In genomic region chr6:28982476-28983266, GRCh38 we compare ENCODE assay signal across 8 cellular contexts. TPM values are rescaled to one million over a fixed set of nuclear protein-coding genes. Genes with fewer than 3 reads are reported as not detected.
DNase-seq lines count a peak whose midpoint lies in the region; ATAC-seq, FAIRE-seq and TF ChIP-seq lines count a peak whose summit lies in the region.

No MANE protein-coding gene starts in this region.

- no peaks in the 10 kb centered on the region for H4K20me1 ChIP-seq in HepG2 (ENCODE audit: insufficient read depth, low read length)

- TF ChIP-seq CTCF in HFFc6 (IDR thresholded peaks at IDR 0.05) (peak; percentile 36), HepG2 (CRISPR knock-in tag; IDR thresholded peaks at IDR 0.05) (peak; percentile 18; the same call in 1 of the 2 replicates), testis (IDR thresholded peaks at IDR 0.05) (no peak)

- H3K4me3 ChIP-seq in CD4-positive, alpha-beta memory T cell (ENCODE audit: low read length in 2 of 2) = peak overlapping the region in 1 of 2 donors; percentile 99
- H3K4me3 ChIP-seq in HepG2 (replicated peaks in 1 of 3; ENCODE audit: insufficient read depth in 1 of 3, low read depth in 2 of 3, low read length in 3 of 3) = peak overlapping the region; percentile 71 to 97 (median 83)
- peak overlapping the region; percentile 68 to 72 for H3K4me3 ChIP-seq in testis

- H3K27me3 ChIP-seq in CD4-positive, alpha-beta memory T cell (ENCODE audit: insufficient read depth, low read length) = no peaks in the 10 kb centered on the region
- H3K27me3 ChIP-seq in HepG2 (ENCODE audit: control insufficient read depth in 1 of 2, insufficient read depth in 2 of 2, low read length in 2 of 2) (no peaks in the 10 kb centered on the region; a peak in 2 of 5 replicates), testis (no peaks in the 10 kb centered on the region)

- H3K9ac ChIP-seq in HepG2 (ENCODE audit: insufficient read depth, low read depth, low read length) = peak overlapping the region; percentile 89

- H3K27ac ChIP-seq in CD4-positive, alpha-beta memory T cell (ENCODE audit: low read depth, low read length) = no peak overlapping the region
- H3K27ac ChIP-seq in HepG2 (ENCODE audit: extremely low read length, insufficient read depth, low read length) (peak overlapping the region; percentile 98), testis (peak overlapping the region; percentile 53 to 87)

- H3K4me3 Mint-ChIP-seq in CD4-positive, alpha-beta memory T cell = peak overlapping the region; percentile 87 to 95 (median 94)
- peak overlapping the region; percentile 90 for H3K4me3 Mint-ChIP-seq in HFFc6

- CTCF ChIA-PET in CD4-positive, alpha-beta memory T cell (lab: Charles Lee; ENCODE audit: partially characterized antibody) = interaction anchor here (0.6 to 4.0 kb wide), 4 partner anchors 34 to 1187 kb away, joined by 3 to 33 read pairs (median 4); no protein-coding TSS in a partner anchor
- CTCF ChIA-PET in HepG2 (lab: Yijun Ruan, JAX; ENCODE audit: low intra/inter-chr PET ratio, low total read pairs) = interaction anchor here (1.7 to 3.3 kb wide), 2 partner anchors 34 to 145 kb away, joined by 6 to 13 read pairs; no protein-coding TSS in a partner anchor

- no peaks in the 10 kb centered on the region for H3K9me3 ChIP-seq in CD4-positive, alpha-beta memory T cell (ENCODE audit: control insufficient read depth in 1 of 2, low read length in 2 of 2)
- no peaks in the 10 kb centered on the region for H3K9me3 ChIP-seq in HepG2 (ENCODE audit: low read length)
- no peaks in the 10 kb centered on the region for H3K9me3 ChIP-seq in testis

- H3K4me2 ChIP-seq in HepG2 (ENCODE audit: low read depth, low read length) = peak overlapping the region; percentile 75

- H3K9me3 Mint-ChIP-seq in CD4-positive, alpha-beta memory T cell = peaks cover 0 to 13% (median 4%) of the 10 kb centered on the region in 8 donors
- peaks cover 4% of the 10 kb centered on the region; the same call in 1 of the 2 replicates for H3K9me3 Mint-ChIP-seq in HFFc6

- in situ Hi-C loops in HepG2 (cut with HindIII; ENCODE audit: extremely low pct_ligation_motif_present, low pct_unique_long_range_greater_than_20kb) = loop anchor here (5.0 kb wide), 1 partner anchor 40 kb away; no protein-coding TSS in a partner anchor

- peak; percentile 63 for ATAC-seq in HepG2
- ATAC-seq in left colon = no peak

- no peaks in the 10 kb centered on the region for H3K36me3 ChIP-seq in CD4-positive, alpha-beta memory T cell (ENCODE audit: insufficient read depth, low read length)
- H3K36me3 ChIP-seq in HepG2 (replicated peaks in 1 of 2; ENCODE audit: control insufficient read depth in 1 of 2, insufficient read depth in 2 of 2, low read length in 2 of 2) (no peaks in the 10 kb centered on the region), testis (ENCODE audit: low read depth, missing control alignments) (no peaks in the 10 kb centered on the region)

- TF ChIP-seq EP300 in HepG2 (IDR thresholded peaks at IDR 0.05; ENCODE audit: low read depth in 2 of 2, low read length in 2 of 2) = no peak
- TF ChIP-seq EP300 in HepG2 (CRISPR knock-in tag; IDR thresholded peaks at IDR 0.05; ENCODE audit: borderline replicate concordance) = no peak

- H3K4me1 ChIP-seq in CD4-positive, alpha-beta memory T cell (ENCODE audit: insufficient read depth, low read length) = peaks cover 21% of the 10 kb centered on the region
- H3K4me1 ChIP-seq in HepG2 (ENCODE audit: insufficient read depth, low read length) (peaks cover 62% of the 10 kb centered on the region), testis (no peaks in the 10 kb centered on the region)

- DNase-seq in CD4-positive, alpha-beta memory T cell = peak in 4 of 5 donors; percentile 35 to 56 (median 42)
- DNase-seq in HFFc6 (peak; percentile 57), RPMI7951 (ENCODE audit: low read depth) (peak; percentile 78), cerebellum (ENCODE audit: low spot score) (peak; percentile 48), HepG2 (ENCODE audit: low spot score) (peak; percentile 87), testis (peak; percentile 62), left colon (no peak)
- DNase-seq in stimulated activated naive CD4-positive, alpha-beta T cell treated with Interleukin-2 at 50 U/mL for 16 hours (lab: John Stamatoyannopoulos, UW) = no peak

- POLR2A ChIA-PET in CD4-positive, alpha-beta memory T cell (lab: Charles Lee; ENCODE audit: partially characterized antibody) = interaction anchor here (0.6 to 3.2 kb wide), 13 partner anchors 23 to 1504 kb away, joined by 3 to 27 read pairs (median 4); partner anchors contain the start of genes TRIM27 and ZNF311
- POLR2A ChIA-PET in HepG2 (lab: Yijun Ruan, JAX) = interaction anchor here (0.8 to 6.2 kb wide), 5 partner anchors 33 to 117 kb away, joined by 3 to 79 read pairs (median 13); partner anchors contain the start of gene TRIM27

- H3K4me1 Mint-ChIP-seq in CD4-positive, alpha-beta memory T cell = peaks cover 34 to 65% (median 42%) of the 10 kb centered on the region in 4 donors
- H3K4me1 Mint-ChIP-seq in HFFc6 (ENCODE audit: low read depth) = peaks cover 66% of the 10 kb centered on the region

- TF ChIP-seq RAD21 in HepG2 (CRISPR knock-in tag; IDR thresholded peaks at IDR 0.05) = no peak

- H3K27me3 Mint-ChIP-seq in CD4-positive, alpha-beta memory T cell = peaks cover 14 to 22% of the 10 kb centered on the region in 2 donors
- peaks cover 5% of the 10 kb centered on the region for H3K27me3 Mint-ChIP-seq in HFFc6 (ENCODE audit: insufficient read depth)

- BruUV-seq in HepG2 (replicated peaks; lab: Mats Ljungman, UMichigan) = no TSS peak

- WGBS in HepG2 (ENCODE audit: low lambda C conversion rate) = 3% methylated on average over 17 of the region's 17 CpGs
- 5% methylated on average over 17 of the region's 17 CpGs for WGBS in testis, 2 donors

- no peak for TF ChIP-seq POLR2A in HepG2 (IDR thresholded peaks at IDR 0.05; ENCODE audit: insufficient read depth in 1 of 2, low read depth in 2 of 2, low read length in 2 of 2)
- no peak for TF ChIP-seq POLR2A in testis (IDR thresholded peaks at IDR 0.05)

- H2AFZ ChIP-seq in HepG2 (ENCODE audit: low read length) = peak overlapping the region; percentile 84

- intact Hi-C loops in CD4-positive, alpha-beta memory T cell (cut with micrococcal nuclease) = loop anchor here (1.0 to 10.0 kb wide), 5 partner anchors 41 to 1088 kb away; partner anchors contain the start of gene TRIM27
- intact Hi-C loops in HepG2 (cut with micrococcal nuclease; ENCODE audit: unreplicated experiment) = loop anchor here (1.0 kb wide), 2 partner anchors 34 to 144 kb away; no protein-coding TSS in a partner anchor
- intact Hi-C loops in testis (cut with DNase I; ENCODE audit: low total_unique reads) = loop anchor here (5.0 kb wide), 1 partner anchor 40 kb away; no protein-coding TSS in a partner anchor
- intact Hi-C loops in left colon (cut with DNase I, micrococcal nuclease) = loop anchor here in 1 of 2 donors (5.0 kb wide), 1 partner anchor 40 kb away; no protein-coding TSS in a partner anchor

- FAIRE-seq in HepG2 (lab: Jason Lieb, UNC) = peak; percentile 59

- H3K36me3 Mint-ChIP-seq in CD4-positive, alpha-beta memory T cell = peaks cover 0 to 17% of the 10 kb centered on the region in 2 donors
- H3K36me3 Mint-ChIP-seq in HFFc6 (ENCODE audit: low read depth) = peaks cover 8% of the 10 kb centered on the region; the same call in 1 of the 2 replicates

- H3K27ac Mint-ChIP-seq in CD4-positive, alpha-beta memory T cell = peak overlapping the region in 5 of 7 donors; percentile 3 to 100 (median 93)
- peak overlapping the region; percentile 84 for H3K27ac Mint-ChIP-seq in HFFc6

- no peaks in the 10 kb centered on the region for H3K79me2 ChIP-seq in HepG2 (ENCODE audit: insufficient read depth, low read length)

RNA-seq across cellular contexts. Expression of gene ZNF311, which starts 22.4 kb away (rescaled TPM):
- total RNA-seq in CD4-positive, alpha-beta memory T cell = under 1 TPM; 0.33 to 0.64 TPM
- polyA plus RNA-seq in CD4-positive, alpha-beta memory T cell = under 1 TPM in 1 of 2 donors, not detected in 1; 0.15 TPM
- total RNA-seq in HFFc6 (2021; fragmentation: NEBNext Ultra II Directional; extraction: Animal tissue kit (Norgen Biotek cat#: 25700)) = under 1 TPM; 0.17 to 0.34 (median 0.21) TPM
- total RNA-seq in RPMI7951 (2014; rRNA removed; shearing (Covaris generic)) = 1.1 and 2.4 TPM in 2 replicates
- total RNA-seq in cerebellum (5.5 TPM), HepG2 (2016; rRNA removed; fragmentation: Illumina TruSeq; extraction: Trizol) (not detected in 2 replicates), testis (1 to 10 TPM; 3.5 to 5.0 TPM), left colon (1 to 10 TPM; 1.5 to 2.0 TPM)
- total RNA-seq in HepG2 (2016; cell fraction: cytosol; rRNA removed; fragmentation: Illumina TruSeq; extraction: Trizol; ENCODE audit: low read depth) = not detected in 2 replicates
- total RNA-seq in HepG2 (2016; cell fraction: insoluble cytoplasmic fraction; rRNA removed; fragmentation: Illumina TruSeq; extraction: Trizol) = not detected in 2 replicates
- total RNA-seq in HepG2 (2016; cell fraction: membrane; rRNA removed; fragmentation: Illumina TruSeq; extraction: Trizol) = not detected in 2 replicates
- total RNA-seq in HepG2 (2016; cell fraction: nucleus; rRNA removed; fragmentation: Illumina TruSeq; extraction: Trizol) = not detected in 2 replicates
- polyA plus RNA-seq in HepG2 (2011; rRNA removed) (not detected in 2 replicates), testis (ENCODE audit: insufficient read depth, low read depth, low replicate concordance) (5.8 TPM)
- not detected in 2 replicates for polyA plus RNA-seq in HepG2 (2011; cell fraction: cytosol; rRNA removed)
- polyA plus RNA-seq in HepG2 (2011; cell fraction: nucleus; rRNA removed) = not detected in 2 replicates
- polyA plus RNA-seq in HepG2 (2012) = not detected in 2 replicates
- polyA plus RNA-seq in HepG2 (2016; cell fraction: cytosol; fragmentation: Illumina TruSeq; extraction: Trizol; ENCODE audit: low read depth) = not detected in 2 replicates
- not detected in 2 replicates for polyA plus RNA-seq in HepG2 (2016; cell fraction: insoluble cytoplasmic fraction; fragmentation: Illumina TruSeq; extraction: Trizol; ENCODE audit: low read depth)
- not detected in 2 replicates for polyA plus RNA-seq in HepG2 (2016; cell fraction: membrane; fragmentation: Illumina TruSeq; extraction: Trizol; ENCODE audit: low read depth)
- polyA plus RNA-seq in HepG2 (2016; cell fraction: nucleus; fragmentation: Illumina TruSeq; extraction: Trizol; ENCODE audit: insufficient read depth, low read depth) = not detected in 2 replicates
- 1.1 TPM in 1 of 2 replicates, not detected in the other for polyA minus RNA-seq in HepG2 (2011; rRNA and poly(A)+ RNA removed; ENCODE audit: low replicate concordance)
- polyA minus RNA-seq in HepG2 (2011; cell fraction: cytosol; rRNA and poly(A)+ RNA removed) = not detected in 2 replicates
- not detected in 2 replicates for polyA minus RNA-seq in HepG2 (2011; cell fraction: nucleus; rRNA and poly(A)+ RNA removed)

RNA-seq across cellular contexts. Expression of gene TRIM27, which starts 58.9 kb away (rescaled TPM):
- 100 to 1,000 TPM; 102 to 108 TPM for total RNA-seq in CD4-positive, alpha-beta memory T cell
- polyA plus RNA-seq in CD4-positive, alpha-beta memory T cell = 10 to 100 TPM; 51.6 to 64.6 TPM
- 10 to 100 TPM; 35.9 to 40.6 (median 39.3) TPM for total RNA-seq in HFFc6 (2021; fragmentation: NEBNext Ultra II Directional; extraction: Animal tissue kit (Norgen Biotek cat#: 25700))
- total RNA-seq in RPMI7951 (2014; rRNA removed; shearing (Covaris generic)) = 47.3 and 62.2 TPM in 2 replicates
- total RNA-seq in cerebellum = 75.8 TPM
- total RNA-seq in HepG2 (2016; rRNA removed; fragmentation: Illumina TruSeq; extraction: Trizol) = 79.0 and 88.6 TPM in 2 replicates
- total RNA-seq in HepG2 (2016; cell fraction: cytosol; rRNA removed; fragmentation: Illumina TruSeq; extraction: Trizol; ENCODE audit: low read depth) = 14.2 and 14.7 TPM in 2 replicates
- 82.1 and 84.2 TPM in 2 replicates for total RNA-seq in HepG2 (2016; cell fraction: insoluble cytoplasmic fraction; rRNA removed; fragmentation: Illumina TruSeq; extraction: Trizol)
- total RNA-seq in HepG2 (2016; cell fraction: membrane; rRNA removed; fragmentation: Illumina TruSeq; extraction: Trizol) = 35.6 and 36.2 TPM in 2 replicates
- total RNA-seq in HepG2 (2016; cell fraction: nucleus; rRNA removed; fragmentation: Illumina TruSeq; extraction: Trizol) = 86.3 and 102 TPM in 2 replicates
- 108 and 112 TPM in 2 replicates for polyA plus RNA-seq in HepG2 (2011; rRNA removed)
- polyA plus RNA-seq in HepG2 (2011; cell fraction: cytosol; rRNA removed) = 79.8 and 88.4 TPM in 2 replicates
- 158 and 172 TPM in 2 replicates for polyA plus RNA-seq in HepG2 (2011; cell fraction: nucleus; rRNA removed)
- 57.6 and 68.7 TPM in 2 replicates for polyA plus RNA-seq in HepG2 (2012)
- 6.2 and 6.6 TPM in 2 replicates for polyA plus RNA-seq in HepG2 (2016; cell fraction: cytosol; fragmentation: Illumina TruSeq; extraction: Trizol; ENCODE audit: low read depth)
- 74.5 and 78.1 TPM in 2 replicates for polyA plus RNA-seq in HepG2 (2016; cell fraction: insoluble cytoplasmic fraction; fragmentation: Illumina TruSeq; extraction: Trizol; ENCODE audit: low read depth)
- polyA plus RNA-seq in HepG2 (2016; cell fraction: membrane; fragmentation: Illumina TruSeq; extraction: Trizol; ENCODE audit: low read depth) = 14.8 and 17.7 TPM in 2 replicates
- 88.3 and 97.6 TPM in 2 replicates for polyA plus RNA-seq in HepG2 (2016; cell fraction: nucleus; fragmentation: Illumina TruSeq; extraction: Trizol; ENCODE audit: insufficient read depth, low read depth)
- polyA minus RNA-seq in HepG2 (2011; rRNA and poly(A)+ RNA removed; ENCODE audit: low replicate concordance) = 155 and 156 TPM in 2 replicates
- 47.8 and 51.6 TPM in 2 replicates for polyA minus RNA-seq in HepG2 (2011; cell fraction: cytosol; rRNA and poly(A)+ RNA removed)
- 183 and 209 TPM in 2 replicates for polyA minus RNA-seq in HepG2 (2011; cell fraction: nucleus; rRNA and poly(A)+ RNA removed)
- total RNA-seq in testis = 10 to 100 TPM; 61.4 to 81.2 TPM
- 29.8 TPM for polyA plus RNA-seq in testis (ENCODE audit: insufficient read depth, low read depth, low replicate concordance)
- total RNA-seq in left colon = 10 to 100 TPM; 30.2 to 39.4 TPM

Comparison
In these comparisons a context has a peak if more than half of its experiments do, and no peak if none do; other contexts are left out.
1. DNase-seq: peak in CD4-positive, alpha-beta memory T cell (4 of 5), HFFc6 (single experiment), RPMI7951 (single experiment), cerebellum (single experiment), HepG2 (single experiment) and testis (single experiment); none in left colon (0 of 2) and stimulated activated naive CD4-positive, alpha-beta T cell treated with Interleukin-2 at 50 U/mL for 16 hours (single experiment).
2. CTCF ChIP-seq: peak in HFFc6 (single experiment) and HepG2 (single experiment); none in testis (0 of 3).